Comparison of ENCODE assay signal across 12 cellular contexts in genomic region chr17:32541640-32542039, GRCh38. TPM values are rescaled to one million over a fixed set of nuclear protein-coding genes. Genes with fewer than 3 reads are reported as not detected.
DNase-seq lines count a peak whose midpoint lies in the region; ATAC-seq and TF ChIP-seq lines count a peak whose summit lies in the region.
"Had no signal": no experiment of that assay in that cellular context is flagged by ENCODE, and none has a peak within 500 bp of the region (broad histone marks: within the 10 kb centered on the region; RNA-seq: fewer than 3 reads in every experiment).

No MANE protein-coding gene starts in this region.

- DNase-seq in Panc1 (ENCODE audit: low read depth, low spot score) (no peak), chondrocyte (ENCODE audit: low spot score) (no peak), nephron progenitor cell (no peak), cardiac septum (ENCODE audit: low spot score) (no peak), posterior cingulate gyrus (no peak), foreskin keratinocyte (no peak)
- DNase-seq: C1 segment of cervical spinal cord; CD4-positive, alpha-beta T cell; DMS79 had no signal

- intact Hi-C loops in Panc1 (cut with micrococcal nuclease; ENCODE audit: unreplicated experiment), result no loop called here
- intact Hi-C loops in cardiac septum (cut with DNase I), result no loop called here
- intact Hi-C loops in posterior cingulate gyrus (cut with DNase I), result loop anchor here (10.0 kb wide), 1 partner anchor 47 kb away; no protein-coding TSS in a partner anchor

- TF ChIP-seq CTCF in Panc1 (IDR thresholded peaks at IDR 0.05) (no peak), chondrocyte (IDR thresholded peaks at IDR 0.05) (no peak), nephron progenitor cell (IDR thresholded peaks at IDR 0.05) (no peak), foreskin keratinocyte (conservative IDR thresholded peaks at IDR 0.05) (no peak)

- H3K4me1 ChIP-seq in Panc1 (ENCODE audit: control insufficient read depth, insufficient read depth, low read length) (no peaks in the 10 kb centered on the region), foreskin keratinocyte (no peaks in the 10 kb centered on the region)

- H3K36me3 ChIP-seq in Panc1 (ENCODE audit: control insufficient read depth, insufficient read depth, low read length), result no peaks in the 10 kb centered on the region

- no TSS peak for BruUV-seq in Panc1 (replicated peaks; lab: Mats Ljungman, UMichigan)

- CTCF ChIA-PET in Panc1 (lab: Charles Lee), result no interaction called here

- H3K4me3 ChIP-seq in Panc1 (ENCODE audit: low read depth in 2 of 2, low read length in 2 of 2), result no peak overlapping the region
- H3K4me3 ChIP-seq: GM12878 had no signal

- in situ Hi-C loops in Panc1 (cut with HindIII; ENCODE audit: low pct_unique_long_range_greater_than_20kb, low sequenced_read_pairs), result no loop called here

- no peaks in the 10 kb centered on the region for H3K9me3 ChIP-seq in Panc1 (ENCODE audit: control insufficient read depth, insufficient read depth, low read depth, low read length)

- H3K9me3 Mint-ChIP-seq in chondrocyte (ENCODE audit: low read depth) (peaks cover 14% of the 10 kb centered on the region), nephron progenitor cell (peaks cover 21% of the 10 kb centered on the region)
- H3K9me3 Mint-ChIP-seq: CD4-positive, alpha-beta T cell had no signal

- peaks cover 17% of the 10 kb centered on the region for H3K4me1 Mint-ChIP-seq in chondrocyte (ENCODE audit: low read depth)
- H3K4me1 Mint-ChIP-seq in nephron progenitor cell, result peaks cover 12% of the 10 kb centered on the region
- H3K4me1 Mint-ChIP-seq: B cell had no signal

- H3K27ac Mint-ChIP-seq in chondrocyte (ENCODE audit: unreplicated experiment) (peak overlapping the region; percentile 37), nephron progenitor cell (peak overlapping the region; percentile 5)
- H3K27ac Mint-ChIP-seq: B cell; CD4-positive, alpha-beta T cell had no signal

- H3K27me3 ChIP-seq in Panc1 (ENCODE audit: control insufficient read depth, insufficient read depth, low read length), result no peaks in the 10 kb centered on the region
- no peaks in the 10 kb centered on the region for H3K27me3 ChIP-seq in foreskin keratinocyte

- H3K4me3 Mint-ChIP-seq in chondrocyte (ENCODE audit: unreplicated experiment), result no peak overlapping the region
- no peak overlapping the region for H3K4me3 Mint-ChIP-seq in nephron progenitor cell
- H3K4me3 Mint-ChIP-seq: B cell; CD4-positive, alpha-beta T cell had no signal

- no peaks in the 10 kb centered on the region for H3K27me3 Mint-ChIP-seq in chondrocyte (ENCODE audit: low read depth)
- peaks cover 3% of the 10 kb centered on the region for H3K27me3 Mint-ChIP-seq in nephron progenitor cell (ENCODE audit: low read depth, poor library complexity)
- H3K27me3 Mint-ChIP-seq: B cell; CD4-positive, alpha-beta T cell had no signal

- no peak overlapping the region for H3K27ac ChIP-seq in Panc1 (ENCODE audit: low read length)
- peak overlapping the region; percentile 1 for H3K27ac ChIP-seq in temporal lobe (ENCODE audit: low read depth, low read length)
- no peak overlapping the region for H3K27ac ChIP-seq in foreskin keratinocyte

- H3K36me3 Mint-ChIP-seq in chondrocyte (ENCODE audit: low read depth) (peaks cover 8% of the 10 kb centered on the region), nephron progenitor cell (ENCODE audit: low read depth) (peaks cover 16% of the 10 kb centered on the region)

- ATAC-seq in Panc1 (0 out of 2 replicates have a peak, but pooled peaks have one; percentile 29), foreskin keratinocyte (no peak)
- ATAC-seq: GM12878 had no signal

- POLR2A ChIA-PET in Panc1 (lab: Charles Lee), result no interaction called here

RNA-seq across cellular contexts. Expression of gene CDK5R1, which starts 54.8 kb away (rescaled TPM):
- total RNA-seq in Panc1 (2021; ENCODE audit: unreplicated experiment), result 7.9 TPM
- 6.8 TPM for polyA plus RNA-seq in Panc1 (2012; ENCODE audit: insufficient read length)
- total RNA-seq in chondrocyte, result 1.8 to 2.3 TPM (median 2.1 TPM) in 3 replicates
- total RNA-seq in temporal lobe, result 224 TPM
- total RNA-seq in cardiac septum, result 1.5 TPM
- 9.5 and 11.8 TPM in 2 replicates for total RNA-seq in foreskin keratinocyte
- 4.5 and 4.9 TPM in 2 replicates for polyA plus RNA-seq in foreskin keratinocyte

Comparison
In these comparisons a context has a peak if more than half of its experiments do, and no peak if none do; other contexts are left out.
1. RNA of gene CDK5R1, which starts 54.8 kb away (total RNA-seq): 224 TPM in temporal lobe (single experiment); 9.5 to 11.8 TPM in foreskin keratinocyte, 7.9 TPM in Panc1 (single experiment), 1.8 to 2.3 TPM in chondrocyte and 1.5 TPM in cardiac septum (single experiment); every median in the first group is over 10 times any median in the second.